Comparison of ENCODE assay signal across 25 cellular contexts in the genomic region with DNA sequence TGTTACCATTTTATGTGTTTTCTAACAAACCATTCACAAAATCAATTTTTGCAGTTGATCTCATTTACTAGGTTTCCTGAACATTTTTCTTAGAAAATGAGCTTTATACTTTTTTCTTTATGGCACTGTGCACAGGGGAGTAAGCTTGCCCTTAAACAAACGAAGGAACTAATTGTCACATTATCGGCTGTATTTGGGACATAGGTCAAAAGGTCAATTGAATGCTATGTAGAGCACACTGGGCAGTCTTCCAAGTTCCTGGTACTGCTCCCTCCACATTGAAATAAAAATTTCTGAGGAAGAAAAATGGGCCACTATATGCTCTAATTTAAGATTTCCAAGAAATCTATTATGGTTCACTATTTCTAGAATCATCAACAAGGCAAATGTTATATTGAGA.
DNase-seq lines count a peak whose midpoint lies in the region; ATAC-seq lines count a peak whose summit lies in the region.
"Had no signal": no experiment of that assay in that cellular context is flagged by ENCODE, and none has a peak within 500 bp of the region (broad histone marks: within the 10 kb centered on the region; RNA-seq: fewer than 3 reads in every experiment).

No MANE protein-coding gene starts in this region.

- no peaks in the 10 kb centered on the region for H3K4me1 ChIP-seq in neuronal stem cell (ENCODE audit: control insufficient read depth in 2 of 2, insufficient read depth in 1 of 2, low read depth in 1 of 2, low read length in 2 of 2)
- H3K4me1 ChIP-seq: breast epithelium, esophagus squamous epithelium, gastrocnemius medialis had no signal

- H3K18ac ChIP-seq in neuronal stem cell (ENCODE audit: low read length), result no peak overlapping the region

- no peaks in the 10 kb centered on the region for H3K79me1 ChIP-seq in neuronal stem cell (ENCODE audit: low read depth, low read length)

- no peak overlapping the region for H2BK15ac ChIP-seq in neuronal stem cell (ENCODE audit: low read length)

- H2BK120ac ChIP-seq in neuronal stem cell (ENCODE audit: low read depth, low read length), result no peak overlapping the region

- no peak overlapping the region for H3K4me2 ChIP-seq in neuronal stem cell (ENCODE audit: insufficient read depth, low read length, poor library complexity, severe bottlenecking)

- H3K27me3 ChIP-seq in neuronal stem cell (ENCODE audit: control insufficient read depth in 3 of 3, insufficient read depth in 3 of 3, low read depth in 1 of 3, low read length in 3 of 3), result no peaks in the 10 kb centered on the region
- H3K27me3 ChIP-seq: breast epithelium, esophagus squamous epithelium, gastrocnemius medialis had no signal

- H4K91ac ChIP-seq in neuronal stem cell (ENCODE audit: low read depth, low read length, poor library complexity), result no peak overlapping the region

- H3K9me3 ChIP-seq in neuronal stem cell (replicated peaks in 1 of 2; ENCODE audit: control insufficient read depth in 2 of 2, insufficient read depth in 1 of 2, low read depth in 1 of 2, low read length in 2 of 2), result no peaks in the 10 kb centered on the region
- H3K9me3 ChIP-seq: breast epithelium, esophagus squamous epithelium, gastrocnemius medialis had no signal

- no peak overlapping the region for H3K27ac ChIP-seq in neuronal stem cell (replicated peaks; ENCODE audit: low read length)
- H3K27ac ChIP-seq: breast epithelium, esophagus squamous epithelium, gastrocnemius medialis, WERI-Rb-1 had no signal

- no peak for ATAC-seq in HG02884 (IDR thresholded peaks at IDR 0.05; ENCODE audit: unreplicated experiment)
- ATAC-seq: activated CD8-positive, alpha-beta memory T cell treated with anti-CD3 and anti-CD28 coated beads, Interleukin-2, amount 10 ng/mL, durations not matched to agents 7 days and 5 days; gastrocnemius medialis; left ventricle myocardium superior; natural killer cell treated with Interleukin-12 subunit alpha and Interleukin-12 subunit beta and Interleukin-15 and Interleukin-18, amount 100 ng/mL, for 72 hours; stimulated activated memory B cell treated with anti-CD40 and anti-IgM and Interleukin-4, amounts not matched to agents 10 μg/mL and 1 μg/mL and 100 μg/mL, for 72 hours had no signal

- DNase-seq in NCI-H345 treated with DMSO at 0.1 percent for 48 hours (lab: John Stamatoyannopoulos, UW; ENCODE audit: unreplicated experiment) (peak; percentile 9), NCI-H345 (lab: John Stamatoyannopoulos, UW) (no peak), NCI-H2029 treated with DMSO at 0.1 percent for 48 hours (lab: John Stamatoyannopoulos, UW) (peak; percentile 77), OCI-M1 (lab: John Stamatoyannopoulos, UW) (peak; percentile 20), neuronal stem cell (ENCODE audit: low spot score) (peak; percentile 17), hypothalamus (lab: John Stamatoyannopoulos, UW) (no peak), iPS-NIHi11 (ENCODE audit: low spot score) (no peak)
- DNase-seq: activated CD4-positive, alpha-beta T cell treated with anti-CD3 and anti-CD28 coated beads, Interleukin-2, amount 10 ng/mL, durations not matched to agents 7 days and 5 days; activated CD8-positive, alpha-beta memory T cell treated with anti-CD3 and anti-CD28 coated beads, Interleukin-2, amount 10 ng/mL, durations not matched to agents 7 days and 5 days; activated naive CD4-positive, alpha-beta T cell treated with anti-CD3 and anti-CD28 coated beads, Interleukin-2, amount 10 ng/mL, durations not matched to agents 7 days and 5 days; AML-193; amniotic stem cell; CD8-positive, alpha-beta memory T cell; DMS79 treated with DMSO at 0.1 percent for 48 hours; esophagus squamous epithelium; gastrocnemius medialis; left ventricle myocardium superior; NCI-H510A; stimulated activated CD4-positive, alpha-beta T cell treated with anti-CD3 and anti-CD28 coated beads, Interleukin-2, amount 100 ng/mL, for 48 hours; T-helper 2 cell; WERI-Rb-1 had no signal

- no peak overlapping the region for H2AK5ac ChIP-seq in neuronal stem cell (ENCODE audit: low read depth, low read length)

- H2BK12ac ChIP-seq in neuronal stem cell (ENCODE audit: low read length), result no peak overlapping the region

- no peak overlapping the region for H2BK5ac ChIP-seq in neuronal stem cell (ENCODE audit: low read length)

- H3K36me3 ChIP-seq in neuronal stem cell (replicated peaks in 1 of 2; ENCODE audit: control insufficient read depth in 2 of 2, insufficient read depth in 2 of 2, low read length in 2 of 2), result no peaks in the 10 kb centered on the region
- H3K36me3 ChIP-seq: breast epithelium, esophagus squamous epithelium, gastrocnemius medialis, WERI-Rb-1 had no signal

- no peak overlapping the region for H3K4ac ChIP-seq in neuronal stem cell (ENCODE audit: low read length)

- no peak overlapping the region for H2AFZ ChIP-seq in neuronal stem cell (ENCODE audit: low read length)

- WGBS in neuronal stem cell (ENCODE audit: extremely low coverage in 2 of 2, insufficient read length in 2 of 2, insufficient replicate concordance in 1 of 2), 2 donors, result no CpG with 5 or more reads among the region's 2 CpGs

- no peak overlapping the region for H3K9ac ChIP-seq in neuronal stem cell (ENCODE audit: low read depth, low read length, poor library complexity)

- H3K4me3 ChIP-seq in neuronal stem cell (ENCODE audit: low read length in 2 of 2), result no peak overlapping the region
- H3K4me3 ChIP-seq: breast epithelium, esophagus squamous epithelium, gastrocnemius medialis had no signal

- H4K8ac ChIP-seq in neuronal stem cell (ENCODE audit: low read depth, low read length), result no peak overlapping the region

- H3K23ac ChIP-seq in neuronal stem cell (ENCODE audit: low read depth, low read length, poor library complexity), result no peak overlapping the region

- H3K14ac ChIP-seq in neuronal stem cell (ENCODE audit: low read length), result no peak overlapping the region

Comparison
In these comparisons a context has a peak if more than half of its experiments do, and no peak if none do; other contexts are left out.
1. DNase-seq: peak in NCI-H345 treated with DMSO at 0.1 percent for 48 hours (single experiment), NCI-H2029 treated with DMSO at 0.1 percent for 48 hours (single experiment), OCI-M1 (single experiment) and neuronal stem cell (single experiment); none in NCI-H345 (single experiment), hypothalamus (0 of 51) and iPS-NIHi11 (single experiment).